9 cellular contexts compared by ENCODE assay signal in genomic region chr9:129888809-129889460, GRCh38. TPM values are rescaled to one million over a fixed set of nuclear protein-coding genes. Genes with fewer than 3 reads are reported as not detected.
DNase-seq lines count a peak whose midpoint lies in the region; ATAC-seq and FAIRE-seq lines count a peak whose summit lies in the region.
"Had no signal": no experiment of that assay in that cellular context is flagged by ENCODE, and none has a peak within 500 bp of the region (broad histone marks: within the 10 kb centered on the region; RNA-seq: fewer than 3 reads in every experiment).

No MANE protein-coding gene starts in this region.

- H3K4me1 Mint-ChIP-seq in activated naive CD8-positive, alpha-beta T cell treated with anti-CD3 and anti-CD28 coated beads, Interleukin-2, amount 10 ng/mL, durations not matched to agents 7 days and 5 days: peaks cover 76% of the 10 kb centered on the region
- H3K4me1 Mint-ChIP-seq in stimulated activated naive B cell treated with anti-CD40 and anti-IgM and Interleukin-4, amounts not matched to agents 10 μg/mL and 1 μg/mL and 100 μg/mL, for 72 hours: peaks cover 71 to 92% of the 10 kb centered on the region in 2 donors

- H3K27me3 Mint-ChIP-seq in activated naive CD8-positive, alpha-beta T cell treated with anti-CD3 and anti-CD28 coated beads, Interleukin-2, amount 10 ng/mL, durations not matched to agents 7 days and 5 days: no peaks in the 10 kb centered on the region
- H3K27me3 Mint-ChIP-seq in stimulated activated naive B cell treated with anti-CD40 and anti-IgM and Interleukin-4, amounts not matched to agents 10 μg/mL and 1 μg/mL and 100 μg/mL, for 72 hours: no peaks in the 10 kb centered on the region

- DNase-seq in activated CD8-positive, alpha-beta memory T cell treated with anti-CD3 and anti-CD28 coated beads, Interleukin-2, amount 50 U/mL, for 48 hours: peak; percentile 75
- no peak for DNase-seq in activated CD8-positive, alpha-beta memory T cell treated with anti-CD3 and anti-CD28 coated beads, Interleukin-2, amount 50 U/mL, for 4 hours
- DNase-seq in activated naive CD8-positive, alpha-beta T cell treated with anti-CD3 and anti-CD28 coated beads, Interleukin-2, amount 10 ng/mL, durations not matched to agents 7 days and 5 days: peak; percentile 68
- peak; percentile 32 for DNase-seq in stimulated activated naive B cell treated with anti-CD40 and anti-IgM and Interleukin-4, amounts not matched to agents 10 μg/mL and 1 μg/mL and 100 μg/mL, for 72 hours
- no peak for DNase-seq in OCI-M2 (lab: John Stamatoyannopoulos, UW; ENCODE audit: unreplicated experiment)
- no peak for DNase-seq in small intestine
- no peak for DNase-seq in frontal cortex (ENCODE audit: low spot score in 2 of 2)

- H3K9me3 ChIP-seq in small intestine (ENCODE audit: control insufficient read depth, low read depth): no peaks in the 10 kb centered on the region

- H3K27ac ChIP-seq in small intestine (ENCODE audit: low read depth in 1 of 2, low read length in 1 of 2): peak overlapping the region in 1 of 2 donors; percentile 90

- H3K4me3 Mint-ChIP-seq in activated naive CD8-positive, alpha-beta T cell treated with anti-CD3 and anti-CD28 coated beads, Interleukin-2, amount 10 ng/mL, durations not matched to agents 7 days and 5 days: peak overlapping the region; percentile 91
- H3K4me3 Mint-ChIP-seq in stimulated activated naive B cell treated with anti-CD40 and anti-IgM and Interleukin-4, amounts not matched to agents 10 μg/mL and 1 μg/mL and 100 μg/mL, for 72 hours: peak overlapping the region; percentile 86 to 91

- H3K36me3 ChIP-seq in small intestine (ENCODE audit: control insufficient read depth in 2 of 2, insufficient read depth in 2 of 2, low read length in 2 of 2): no peaks in the 10 kb centered on the region

- POLR2A ChIA-PET in activated naive CD8-positive, alpha-beta T cell treated with anti-CD3 and anti-CD28 coated beads, Interleukin-2, amount 10 ng/mL, durations not matched to agents 7 days and 5 days (lab: Charles Lee): interaction anchor here (0.7 to 10.9 kb wide), 20 partner anchors 9 to 239 kb away, joined by 3 to 195 read pairs (median 4); partner anchors contain the start of genes C9orf78, FNBP1, GPR107 and USP20

- no peaks in the 10 kb centered on the region for H3K27me3 ChIP-seq in small intestine (ENCODE audit: control insufficient read depth in 2 of 2, insufficient read depth in 2 of 2, low read length in 2 of 2)

- FAIRE-seq in small intestine (lab: Jason Lieb, UNC): no peak
- FAIRE-seq in frontal cortex (lab: Jason Lieb, UNC): no peak

- 54 to 72% (median 68%) methylated on average over 23 of the region's 23 CpGs for WGBS in small intestine, 3 donors

- H3K36me3 Mint-ChIP-seq in activated naive CD8-positive, alpha-beta T cell treated with anti-CD3 and anti-CD28 coated beads, Interleukin-2, amount 10 ng/mL, durations not matched to agents 7 days and 5 days: peaks cover 29% of the 10 kb centered on the region
- peaks cover 60 to 78% of the 10 kb centered on the region in 2 donors for H3K36me3 Mint-ChIP-seq in stimulated activated naive B cell treated with anti-CD40 and anti-IgM and Interleukin-4, amounts not matched to agents 10 μg/mL and 1 μg/mL and 100 μg/mL, for 72 hours

- H3K4me1 ChIP-seq in small intestine (ENCODE audit: control insufficient read depth in 2 of 2, insufficient read depth in 1 of 2, low read depth in 1 of 2, low read length in 1 of 2): peaks cover 0 to 8% of the 10 kb centered on the region in 2 donors

- H3K4me3 ChIP-seq in small intestine (ENCODE audit: low read depth in 1 of 2, low read length in 2 of 2): no peak overlapping the region
- H3K4me3 ChIP-seq: lung had no signal

- no peaks in the 10 kb centered on the region for H3K9me3 Mint-ChIP-seq in activated naive CD8-positive, alpha-beta T cell treated with anti-CD3 and anti-CD28 coated beads, Interleukin-2, amount 10 ng/mL, durations not matched to agents 7 days and 5 days
- peaks cover 6 to 7% of the 10 kb centered on the region in 2 donors for H3K9me3 Mint-ChIP-seq in stimulated activated naive B cell treated with anti-CD40 and anti-IgM and Interleukin-4, amounts not matched to agents 10 μg/mL and 1 μg/mL and 100 μg/mL, for 72 hours

- ATAC-seq in HG03442 (IDR thresholded peaks at IDR 0.05; ENCODE audit: unreplicated experiment): peak; percentile 5
- ATAC-seq in activated naive CD8-positive, alpha-beta T cell treated with anti-CD3 and anti-CD28 coated beads, Interleukin-2, amount 10 ng/mL, durations not matched to agents 7 days and 5 days (ENCODE audit: low read depth): peak; percentile 6
- peak; percentile 35 to 36 for ATAC-seq in stimulated activated naive B cell treated with anti-CD40 and anti-IgM and Interleukin-4, amounts not matched to agents 10 μg/mL and 1 μg/mL and 100 μg/mL, for 72 hours (replicated peaks)

- H3K27ac Mint-ChIP-seq in activated naive CD8-positive, alpha-beta T cell treated with anti-CD3 and anti-CD28 coated beads, Interleukin-2, amount 10 ng/mL, durations not matched to agents 7 days and 5 days: peak overlapping the region; percentile 97
- peak overlapping the region; percentile 99 for H3K27ac Mint-ChIP-seq in stimulated activated naive B cell treated with anti-CD40 and anti-IgM and Interleukin-4, amounts not matched to agents 10 μg/mL and 1 μg/mL and 100 μg/mL, for 72 hours

RNA-seq across cellular contexts. Expression of gene USP20, which starts 53.7 kb away (rescaled TPM):
- total RNA-seq in activated naive CD8-positive, alpha-beta T cell treated with anti-CD3 and anti-CD28 coated beads, Interleukin-2, amount 10 ng/mL, durations not matched to agents 7 days and 5 days: 100 to 1,000 TPM; 107 to 111 TPM
- polyA plus RNA-seq in small intestine: 10 to 100 TPM; 16.9 to 47.0 (median 23.9) TPM
- total RNA-seq in frontal cortex: 11.8 TPM

RNA-seq across cellular contexts. Expression of gene C9orf78, which starts 53.9 kb away (rescaled TPM):
- total RNA-seq in activated naive CD8-positive, alpha-beta T cell treated with anti-CD3 and anti-CD28 coated beads, Interleukin-2, amount 10 ng/mL, durations not matched to agents 7 days and 5 days: 10 to 100 TPM; 71.4 to 73.4 TPM
- 10 to 100 TPM; 58.3 to 62.6 (median 60.5) TPM for polyA plus RNA-seq in small intestine
- 53.8 TPM for total RNA-seq in frontal cortex

Comparison
In these comparisons a context has a peak if more than half of its experiments do, and no peak if none do; other contexts are left out.
1. DNase-seq: peak in activated CD8-positive, alpha-beta memory T cell treated with anti-CD3 and anti-CD28 coated beads, Interleukin-2, amount 50 U/mL, for 48 hours (single experiment), activated naive CD8-positive, alpha-beta T cell treated with anti-CD3 and anti-CD28 coated beads, Interleukin-2, amount 10 ng/mL, durations not matched to agents 7 days and 5 days (single experiment) and stimulated activated naive B cell treated with anti-CD40 and anti-IgM and Interleukin-4, amounts not matched to agents 10 μg/mL and 1 μg/mL and 100 μg/mL, for 72 hours (single experiment); none in activated CD8-positive, alpha-beta memory T cell treated with anti-CD3 and anti-CD28 coated beads, Interleukin-2, amount 50 U/mL, for 4 hours (single experiment), OCI-M2 (single experiment), small intestine (single experiment) and frontal cortex (0 of 2).
2. Peak in every context shown above with its lines, with median percentiles within 50 percentile points of each other: ATAC-seq.